In genomic region chr5:65199988-65200668, GRCh38 we compare ENCODE assay signal across 13 cellular contexts.
DNase-seq lines count a peak whose midpoint lies in the region; ATAC-seq and TF ChIP-seq lines count a peak whose summit lies in the region.
"Had no signal": no experiment of that assay in that cellular context is flagged by ENCODE, and none has a peak within 500 bp of the region (broad histone marks: within the 10 kb centered on the region; RNA-seq: fewer than 3 reads in every experiment).

No MANE protein-coding gene starts in this region.

- DNase-seq in GM03348 (ENCODE audit: low spot score) (peak; percentile 20), fibroblast of gingiva (ENCODE audit: low read depth) (peak; percentile 43), putamen (ENCODE audit: low spot score) (peak; percentile 19), NCI-H82 treated with DMSO at 0.1 percent for 48 hours (lab: John Stamatoyannopoulos, UW; ENCODE audit: unreplicated experiment) (no peak), head of caudate nucleus (no peak)
- no peak for DNase-seq in activated naive CD4-positive, alpha-beta T cell treated with anti-CD3 and anti-CD28 coated beads, Interleukin-2, amount 50 U/mL, for 16 hours
- DNase-seq: activated B cell treated with CpG ODN at 0.5 μM for 24 hours; activated naive CD8-positive, alpha-beta T cell treated with anti-CD3 and anti-CD28 coated beads for 36 hours; Kasumi-1; NCI-H2029 treated with DMSO at 0.1 percent for 48 hours; small intestine had no signal

- intact Hi-C loops in head of caudate nucleus (cut with DNase I): no loop called here

- ATAC-seq in SK-N-SH treated with all-trans-retinoic acid at 6 μM for 48 hours (peak; percentile 28; the same call in 1 of the 3 replicates), HG03460 (IDR thresholded peaks at IDR 0.05; ENCODE audit: unreplicated experiment) (no peak)

TF ChIP-seq in SK-N-SH treated with all-trans-retinoic acid at 6 μM for 48 hours, 23 proteins besides CTCF, POLR2A, EP300 and RAD21:
- TF ChIP-seq ISL1 (CRISPR knock-in tag; IDR thresholded peaks at IDR 0.05) (no peak), ZC3H10 (CRISPR knock-in tag; IDR thresholded peaks at IDR 0.05) (no peak), BACH2 (CRISPR knock-in tag; IDR thresholded peaks at IDR 0.05; ENCODE audit: borderline replicate concordance) (no peak), SNAI2 (CRISPR knock-in tag; IDR thresholded peaks at IDR 0.05) (no peak), CREB5 (CRISPR knock-in tag; IDR thresholded peaks at IDR 0.05; ENCODE audit: low read depth) (no peak), ZFP30 (CRISPR knock-in tag; IDR thresholded peaks at IDR 0.05) (no peak), TCF4 (CRISPR knock-in tag; IDR thresholded peaks at IDR 0.05; ENCODE audit: borderline replicate concordance) (no peak), ESRRG (CRISPR knock-in tag; IDR thresholded peaks at IDR 0.05) (no peak), ARNTL (CRISPR knock-in tag; IDR thresholded peaks at IDR 0.05; ENCODE audit: borderline replicate concordance, low read depth) (no peak), ZNF70 (CRISPR knock-in tag; IDR thresholded peaks at IDR 0.05) (no peak), OSR1 (CRISPR knock-in tag; IDR thresholded peaks at IDR 0.05) (no peak), ZNF8 (CRISPR knock-in tag; IDR thresholded peaks at IDR 0.05) (no peak), PPARA (CRISPR knock-in tag; IDR thresholded peaks at IDR 0.05; ENCODE audit: borderline replicate concordance) (no peak), POU6F1 (CRISPR knock-in tag; IDR thresholded peaks at IDR 0.05; ENCODE audit: borderline replicate concordance, low read depth) (no peak), ZFP3 (CRISPR knock-in tag; IDR thresholded peaks at IDR 0.05) (no peak), TOX (CRISPR knock-in tag; IDR thresholded peaks at IDR 0.05; ENCODE audit: borderline replicate concordance) (no peak), GLIS3 (CRISPR knock-in tag; IDR thresholded peaks at IDR 0.05) (no peak)
- TF ChIP-seq, protein P1, sequence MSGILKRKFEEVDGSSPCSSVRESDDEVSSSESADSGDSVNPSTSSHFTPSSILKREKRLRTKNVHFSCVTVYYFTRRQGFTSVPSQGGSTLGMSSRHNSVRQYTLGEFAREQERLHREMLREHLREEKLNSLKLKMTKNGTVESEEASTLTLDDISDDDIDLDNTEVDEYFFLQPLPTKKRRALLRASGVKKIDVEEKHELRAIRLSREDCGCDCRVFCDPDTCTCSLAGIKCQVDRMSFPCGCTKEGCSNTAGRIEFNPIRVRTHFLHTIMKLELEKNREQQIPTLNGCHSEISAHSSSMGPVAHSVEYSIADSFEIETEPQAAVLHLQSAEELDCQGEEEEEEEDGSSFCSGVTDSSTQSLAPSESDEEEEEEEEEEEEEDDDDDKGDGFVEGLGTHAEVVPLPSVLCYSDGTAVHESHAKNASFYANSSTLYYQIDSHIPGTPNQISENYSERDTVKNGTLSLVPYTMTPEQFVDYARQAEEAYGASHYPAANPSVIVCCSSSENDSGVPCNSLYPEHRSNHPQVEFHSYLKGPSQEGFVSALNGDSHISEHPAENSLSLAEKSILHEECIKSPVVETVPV (CRISPR knock-in tag; IDR thresholded peaks at IDR 0.05): no peak
- TF ChIP-seq, protein P2, sequence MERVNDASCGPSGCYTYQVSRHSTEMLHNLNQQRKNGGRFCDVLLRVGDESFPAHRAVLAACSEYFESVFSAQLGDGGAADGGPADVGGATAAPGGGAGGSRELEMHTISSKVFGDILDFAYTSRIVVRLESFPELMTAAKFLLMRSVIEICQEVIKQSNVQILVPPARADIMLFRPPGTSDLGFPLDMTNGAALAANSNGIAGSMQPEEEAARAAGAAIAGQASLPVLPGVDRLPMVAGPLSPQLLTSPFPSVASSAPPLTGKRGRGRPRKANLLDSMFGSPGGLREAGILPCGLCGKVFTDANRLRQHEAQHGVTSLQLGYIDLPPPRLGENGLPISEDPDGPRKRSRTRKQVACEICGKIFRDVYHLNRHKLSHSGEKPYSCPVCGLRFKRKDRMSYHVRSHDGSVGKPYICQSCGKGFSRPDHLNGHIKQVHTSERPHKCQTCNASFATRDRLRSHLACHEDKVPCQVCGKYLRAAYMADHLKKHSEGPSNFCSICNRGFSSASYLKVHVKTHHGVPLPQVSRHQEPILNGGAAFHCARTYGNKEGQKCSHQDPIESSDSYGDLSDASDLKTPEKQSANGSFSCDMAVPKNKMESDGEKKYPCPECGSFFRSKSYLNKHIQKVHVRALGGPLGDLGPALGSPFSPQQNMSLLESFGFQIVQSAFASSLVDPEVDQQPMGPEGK (CRISPR knock-in tag; IDR thresholded peaks at IDR 0.05; ENCODE audit: borderline replicate concordance): no peak
- TF ChIP-seq, protein P3, sequence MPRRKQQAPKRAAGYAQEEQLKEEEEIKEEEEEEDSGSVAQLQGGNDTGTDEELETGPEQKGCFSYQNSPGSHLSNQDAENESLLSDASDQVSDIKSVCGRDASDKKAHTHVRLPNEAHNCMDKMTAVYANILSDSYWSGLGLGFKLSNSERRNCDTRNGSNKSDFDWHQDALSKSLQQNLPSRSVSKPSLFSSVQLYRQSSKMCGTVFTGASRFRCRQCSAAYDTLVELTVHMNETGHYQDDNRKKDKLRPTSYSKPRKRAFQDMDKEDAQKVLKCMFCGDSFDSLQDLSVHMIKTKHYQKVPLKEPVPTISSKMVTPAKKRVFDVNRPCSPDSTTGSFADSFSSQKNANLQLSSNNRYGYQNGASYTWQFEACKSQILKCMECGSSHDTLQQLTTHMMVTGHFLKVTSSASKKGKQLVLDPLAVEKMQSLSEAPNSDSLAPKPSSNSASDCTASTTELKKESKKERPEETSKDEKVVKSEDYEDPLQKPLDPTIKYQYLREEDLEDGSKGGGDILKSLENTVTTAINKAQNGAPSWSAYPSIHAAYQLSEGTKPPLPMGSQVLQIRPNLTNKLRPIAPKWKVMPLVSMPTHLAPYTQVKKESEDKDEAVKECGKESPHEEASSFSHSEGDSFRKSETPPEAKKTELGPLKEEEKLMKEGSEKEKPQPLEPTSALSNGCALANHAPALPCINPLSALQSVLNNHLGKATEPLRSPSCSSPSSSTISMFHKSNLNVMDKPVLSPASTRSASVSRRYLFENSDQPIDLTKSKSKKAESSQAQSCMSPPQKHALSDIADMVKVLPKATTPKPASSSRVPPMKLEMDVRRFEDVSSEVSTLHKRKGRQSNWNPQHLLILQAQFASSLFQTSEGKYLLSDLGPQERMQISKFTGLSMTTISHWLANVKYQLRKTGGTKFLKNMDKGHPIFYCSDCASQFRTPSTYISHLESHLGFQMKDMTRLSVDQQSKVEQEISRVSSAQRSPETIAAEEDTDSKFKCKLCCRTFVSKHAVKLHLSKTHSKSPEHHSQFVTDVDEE (CRISPR knock-in tag; IDR thresholded peaks at IDR 0.05): no peak

Comparison
In these comparisons a context has a peak if more than half of its experiments do, and no peak if none do; other contexts are left out.
1. DNase-seq: peak in GM03348 (single experiment), fibroblast of gingiva (single experiment) and putamen (single experiment); none in activated naive CD4-positive, alpha-beta T cell treated with anti-CD3 and anti-CD28 coated beads, Interleukin-2, amount 50 U/mL, for 16 hours (single experiment), NCI-H82 treated with DMSO at 0.1 percent for 48 hours (single experiment) and head of caudate nucleus (0 of 42).